20 cellular contexts compared by ENCODE assay signal in genomic region chr17:59757881-59758385, GRCh38. TPM values are rescaled to one million over a fixed set of nuclear protein-coding genes. Genes with fewer than 3 reads are reported as not detected.
DNase-seq lines count a peak whose midpoint lies in the region; ATAC-seq, FAIRE-seq and TF ChIP-seq lines count a peak whose summit lies in the region.
"Had no signal": no experiment of that assay in that cellular context is flagged by ENCODE, and none has a peak within 500 bp of the region (broad histone marks: within the 10 kb centered on the region; RNA-seq: fewer than 3 reads in every experiment).

No MANE protein-coding gene starts in this region.

- no peak for ATAC-seq in activated CD4-positive, alpha-beta T cell treated with anti-CD3 and anti-CD28 coated beads for 36 hours
- ATAC-seq in sciatic nerve, result no peak
- ATAC-seq in GM21576 (IDR thresholded peaks at IDR 0.05; ENCODE audit: unreplicated experiment), result no peak
- ATAC-seq: PC-3 had no signal

- H3K4me1 Mint-ChIP-seq in activated CD4-positive, alpha-beta T cell treated with anti-CD3 and anti-CD28 coated beads for 36 hours, result peaks cover 75% of the 10 kb centered on the region
- peaks cover 70% of the 10 kb centered on the region for H3K4me1 Mint-ChIP-seq in astrocyte (ENCODE audit: low read depth, unreplicated experiment)

- H3K36me3 ChIP-seq in HUES6 (ENCODE audit: control insufficient read depth, insufficient read depth, low read length), result peaks cover 8% of the 10 kb centered on the region
- no peaks in the 10 kb centered on the region for H3K36me3 ChIP-seq in astrocyte (ENCODE audit: insufficient read depth, low read length)
- H3K36me3 ChIP-seq in small intestine (ENCODE audit: control insufficient read depth in 2 of 2, insufficient read depth in 2 of 2, low read length in 2 of 2), result peaks cover 0 to 6% of the 10 kb centered on the region in 2 donors
- H3K36me3 ChIP-seq: colonic mucosa, neural progenitor cell, right atrium auricular region had no signal

- FAIRE-seq in astrocyte (lab: Jason Lieb, UNC), result no peak
- FAIRE-seq in small intestine (lab: Jason Lieb, UNC), result no peak
- FAIRE-seq: GM12891 had no signal

- no peak overlapping the region for H3K4me3 Mint-ChIP-seq in activated CD4-positive, alpha-beta T cell treated with anti-CD3 and anti-CD28 coated beads for 36 hours
- H3K4me3 Mint-ChIP-seq in astrocyte (ENCODE audit: unreplicated experiment), result no peak overlapping the region
- H3K4me3 Mint-ChIP-seq: CD8-positive, alpha-beta memory T cell; neural progenitor cell had no signal

- peaks cover 7% of the 10 kb centered on the region for H3K9me3 Mint-ChIP-seq in activated CD4-positive, alpha-beta T cell treated with anti-CD3 and anti-CD28 coated beads for 36 hours (ENCODE audit: low read depth)
- no peaks in the 10 kb centered on the region for H3K9me3 Mint-ChIP-seq in astrocyte (ENCODE audit: unreplicated experiment)

- 0 out of 2 replicates have a peak overlapping the region, but pooled peaks have one; percentile 19 for H3K27ac ChIP-seq in HUES6 (ENCODE audit: low read depth, low read length)
- peak overlapping the region; percentile 100 for H3K27ac ChIP-seq in astrocyte (ENCODE audit: low read depth, low read length)
- peak overlapping the region in 1 of 2 donors; percentile 44 for H3K27ac ChIP-seq in small intestine (ENCODE audit: low read depth in 1 of 2, low read length in 1 of 2)
- H3K27ac ChIP-seq: colonic mucosa, neural progenitor cell, WERI-Rb-1 had no signal

- H2AFZ ChIP-seq in astrocyte (ENCODE audit: low read depth, low read length), result no peak overlapping the region
- H2AFZ ChIP-seq: neural progenitor cell had no signal

- H4K20me1 ChIP-seq in astrocyte (ENCODE audit: insufficient read depth, low read length), result no peaks in the 10 kb centered on the region

- POLR2A ChIA-PET in activated CD4-positive, alpha-beta T cell treated with anti-CD3 and anti-CD28 coated beads for 36 hours (lab: Charles Lee), result interaction anchor here (0.6 kb wide), 2 partner anchors 54 to 73 kb away, joined by 4 to 5 read pairs; no protein-coding TSS in a partner anchor

- H3K36me3 Mint-ChIP-seq in activated CD4-positive, alpha-beta T cell treated with anti-CD3 and anti-CD28 coated beads for 36 hours (ENCODE audit: low read depth), result peaks cover 54% of the 10 kb centered on the region
- peaks cover 11% of the 10 kb centered on the region for H3K36me3 Mint-ChIP-seq in astrocyte (ENCODE audit: low read depth, unreplicated experiment)

- H3K9ac ChIP-seq in HUES6 (ENCODE audit: low read length), result no peak overlapping the region
- H3K9ac ChIP-seq in astrocyte (ENCODE audit: low read length), result peak overlapping the region; percentile 52
- H3K9ac ChIP-seq: neural progenitor cell had no signal

- H3K27me3 Mint-ChIP-seq in activated CD4-positive, alpha-beta T cell treated with anti-CD3 and anti-CD28 coated beads for 36 hours, result no peaks in the 10 kb centered on the region
- no peaks in the 10 kb centered on the region for H3K27me3 Mint-ChIP-seq in astrocyte (ENCODE audit: low read depth, unreplicated experiment)
- H3K27me3 Mint-ChIP-seq: CD8-positive, alpha-beta memory T cell had no signal

- 91 to 100% (median 97%) methylated on average over 2 of the region's 2 CpGs for WGBS in small intestine, 3 donors

- TF ChIP-seq CTCF in astrocyte (IDR thresholded peaks at IDR 0.05; ENCODE audit: insufficient read depth, low read depth, low read length), result no peak

- intact Hi-C loops in activated CD4-positive, alpha-beta T cell treated with anti-CD3 and anti-CD28 coated beads for 36 hours (cut with DNase I, micrococcal nuclease), result no loop called here
- intact Hi-C loops in sciatic nerve (cut with DNase I), result no loop called here

- H3K9me3 ChIP-seq in HUES6 (ENCODE audit: control insufficient read depth, insufficient read depth, low read depth, low read length), result peaks cover 3% of the 10 kb centered on the region
- no peaks in the 10 kb centered on the region for H3K9me3 ChIP-seq in astrocyte (ENCODE audit: insufficient read depth, low read depth, low read length)
- no peaks in the 10 kb centered on the region for H3K9me3 ChIP-seq in small intestine (ENCODE audit: control insufficient read depth, low read depth)
- H3K9me3 ChIP-seq: colonic mucosa, upper lobe of left lung had no signal

- H3K4me3 ChIP-seq in HUES6 (ENCODE audit: low read depth, low read length), result no peak overlapping the region
- no peak overlapping the region for H3K4me3 ChIP-seq in astrocyte (ENCODE audit: insufficient read depth, low read depth, low read length)
- no peak overlapping the region for H3K4me3 ChIP-seq in small intestine (ENCODE audit: low read depth in 1 of 2, low read length in 2 of 2)
- H3K4me3 ChIP-seq: colonic mucosa, lung, neural progenitor cell, right atrium auricular region, upper lobe of left lung had no signal

- peak overlapping the region; percentile 86 for H3K27ac Mint-ChIP-seq in activated CD4-positive, alpha-beta T cell treated with anti-CD3 and anti-CD28 coated beads for 36 hours
- peak overlapping the region; percentile 98 for H3K27ac Mint-ChIP-seq in astrocyte (ENCODE audit: unreplicated experiment)
- H3K27ac Mint-ChIP-seq: neural progenitor cell had no signal

- H3K4me1 ChIP-seq in HUES6 (ENCODE audit: control insufficient read depth, insufficient read depth, low read length) (peaks cover 29% of the 10 kb centered on the region), astrocyte (ENCODE audit: insufficient read depth, low read length) (peaks cover 68% of the 10 kb centered on the region), small intestine (ENCODE audit: control insufficient read depth in 2 of 2, insufficient read depth in 1 of 2, low read depth in 1 of 2, low read length in 1 of 2) (peaks cover 0 to 4% of the 10 kb centered on the region in 2 donors)
- H3K4me1 ChIP-seq: colonic mucosa, right atrium auricular region had no signal

- peaks cover 44% of the 10 kb centered on the region for H3K79me2 ChIP-seq in astrocyte (ENCODE audit: insufficient read depth, low read length)

- CTCF ChIA-PET in activated CD4-positive, alpha-beta T cell treated with anti-CD3 and anti-CD28 coated beads for 36 hours (lab: Charles Lee), result interaction anchor here (0.6 to 0.9 kb wide), 6 partner anchors 25 to 101 kb away, joined by 3 to 4 read pairs (median 3); partner anchors contain the start of genes PTRH2 and VMP1

- no peak overlapping the region for H3K4me2 ChIP-seq in astrocyte (ENCODE audit: low read length)
- H3K4me2 ChIP-seq: neural progenitor cell had no signal

- H3K27me3 ChIP-seq in HUES6 (ENCODE audit: control insufficient read depth, insufficient read depth, low read length), result no peaks in the 10 kb centered on the region
- no peaks in the 10 kb centered on the region for H3K27me3 ChIP-seq in astrocyte (ENCODE audit: insufficient read depth, low read length)
- no peaks in the 10 kb centered on the region for H3K27me3 ChIP-seq in small intestine (ENCODE audit: control insufficient read depth in 2 of 2, insufficient read depth in 2 of 2, low read length in 2 of 2)
- H3K27me3 ChIP-seq: colonic mucosa, neural progenitor cell, right atrium auricular region, upper lobe of left lung had no signal

- no peak for DNase-seq in activated CD4-positive, alpha-beta T cell treated with anti-CD3 and anti-CD28 coated beads for 36 hours
- no peak for DNase-seq in activated CD4-positive, alpha-beta T cell treated with anti-CD3 and anti-CD28 coated beads, Interleukin-2, amount 50 U/mL, for 4 hours
- DNase-seq in astrocyte (ENCODE audit: low read depth), result no peak
- peak; percentile 21 for DNase-seq in small intestine
- no peak for DNase-seq in sciatic nerve (ENCODE audit: low spot score)
- DNase-seq in NCI-H526 treated with DMSO at 0.1 percent for 48 hours (lab: John Stamatoyannopoulos, UW), result no peak
- DNase-seq: CD8-positive, alpha-beta memory T cell; colonic mucosa; GOT3; NCI-H1930; NCI-H748 treated with DMSO at 0.1 percent for 48 hours; PC-3; upper lobe of left lung; WERI-Rb-1 had no signal

RNA-seq across cellular contexts. Expression of gene VMP1, which starts 50.5 kb away (rescaled TPM):
- 100 to 1,000 TPM; 378 to 402 TPM for total RNA-seq in activated CD4-positive, alpha-beta T cell treated with anti-CD3 and anti-CD28 coated beads for 36 hours
- total RNA-seq in astrocyte (288 and 314 TPM in 2 replicates), sciatic nerve (236 TPM)
- 100 to 1,000 TPM in 1 of 3 donors, 10 to 100 TPM in 2; 62.1 to 110 (median 84.3) TPM for polyA plus RNA-seq in small intestine

RNA-seq across cellular contexts. Expression of gene PTRH2, which starts 50.7 kb away (rescaled TPM):
- 10 to 100 TPM; 41.7 to 54.7 TPM for total RNA-seq in activated CD4-positive, alpha-beta T cell treated with anti-CD3 and anti-CD28 coated beads for 36 hours
- total RNA-seq in astrocyte (34.5 and 36.3 TPM in 2 replicates), sciatic nerve (22.0 TPM)
- polyA plus RNA-seq in small intestine, result 10 to 100 TPM in 2 of 3 donors, 1 to 10 TPM in 1; 8.6 to 29.9 (median 14.5) TPM
